Comparison of ENCODE assay signal across 25 cellular contexts in genomic region chr16:76598498-76598897, GRCh38.
"Had no signal": no experiment of that assay in that cellular context is flagged by ENCODE, and none has a peak within 500 bp of the region (broad histone marks: within the 10 kb centered on the region; RNA-seq: fewer than 3 reads in every experiment).

No MANE protein-coding gene starts in this region.

- H3K27ac ChIP-seq: stomach, suprapubic skin, testis, thoracic aorta, thyroid gland, tibial artery, tibial nerve, transverse colon, upper lobe of left lung, upper lobe of right lung, uterus, vagina had no signal

- H3K4me3 ChIP-seq: stomach, suprapubic skin, testis, thoracic aorta, thyroid gland, tibial artery, tibial nerve, transverse colon, upper lobe of left lung, upper lobe of right lung, uterus, vagina had no signal

- H3K36me3 ChIP-seq: stomach, suprapubic skin, thoracic aorta, thyroid gland, tibial artery, tibial nerve, transverse colon, upper lobe of left lung, upper lobe of right lung, uterus, vagina had no signal

- DNase-seq: stimulated activated CD4-positive, alpha-beta T cell treated with anti-CD3 and anti-CD28 coated beads, Interleukin-2, amount 100 ng/mL, for 48 hours; stimulated activated CD4-positive, alpha-beta T cell treated with anti-CD3 and anti-CD28 coated beads, Interleukin-4, amount 100 ng/mL, for 1 hour; stimulated activated CD4-positive, alpha-beta T cell treated with anti-CD3 and anti-CD28 coated beads, Interleukin-4, amount 100 ng/mL, for 24 hours; stimulated activated CD4-positive, alpha-beta T cell treated with anti-CD3 and anti-CD28 coated beads, Interleukin-4, amount 100 ng/mL, for 4 hours; stimulated activated CD8-positive, alpha-beta memory T cell treated with anti-CD3 and anti-CD28 coated beads, Interleukin-4, amount 100 ng/mL, for 48 hours; stimulated activated naive B cell treated with anti-CD40 and anti-IgM and Interleukin-4, amounts not matched to agents 10 μg/mL and 1 μg/mL and 100 μg/mL, for 72 hours; stimulated activated naive CD4-positive, alpha-beta T cell treated with Interleukin-2 at 50 U/mL for 16 hours; stimulated activated naive CD8-positive, alpha-beta T cell treated with anti-CD3 and anti-CD28 coated beads, Interleukin-15, amount 100 ng/mL, for 72 hours; stimulated activated naive CD8-positive, alpha-beta T cell treated with anti-CD3 and anti-CD28 coated beads, Interleukin-15, Interleukin-2, amounts not matched to agents 100 U/mL and 50 U/mL, for 24 hours; stomach; substantia nigra; testis; thyroid gland; tibial artery; transverse colon; trophoblast cell; upper lobe of left lung; upper lobe of right lung; uterus had no signal

- ATAC-seq: stimulated activated effector memory CD8-positive, alpha-beta T cell treated with anti-CD3 and anti-CD28 coated beads, Interleukin-12 subunit alpha, Interleukin-12 subunit beta, amount 100 ng/mL, for 72 hours; stimulated activated memory B cell treated with anti-CD40 and anti-IgM and Interleukin-4, amounts not matched to agents 10 μg/mL and 1 μg/mL and 100 μg/mL, for 72 hours; stimulated activated naive B cell treated with anti-CD40 and anti-IgM and Interleukin-4, amounts not matched to agents 10 μg/mL and 1 μg/mL and 100 μg/mL, for 72 hours; stimulated activated naive CD8-positive, alpha-beta T cell treated with anti-CD3 and anti-CD28 coated beads, Interleukin-15, amount 100 ng/mL, for 72 hours; stimulated activated naive CD8-positive, alpha-beta T cell treated with anti-CD3 and anti-CD28 coated beads, Interleukin-15, Interleukin-2, amounts not matched to agents 100 U/mL and 50 U/mL, for 24 hours; upper lobe of right lung had no signal

- H3K4me1 ChIP-seq: stomach, testis, thyroid gland, tibial artery, tibial nerve, transverse colon, upper lobe of left lung, upper lobe of right lung, uterus, vagina had no signal

- H3K9me3 ChIP-seq: stomach, suprapubic skin, testis, thoracic aorta, thyroid gland, tibial artery, tibial nerve, transverse colon, upper lobe of left lung, upper lobe of right lung, uterus, vagina had no signal

- H3K27me3 ChIP-seq: stomach, suprapubic skin, testis, thyroid gland, tibial artery, tibial nerve, transverse colon, upper lobe of left lung, upper lobe of right lung, uterus, vagina had no signal
